23 cellular contexts compared by ENCODE assay signal in genomic region chr19:28296506-28296905, GRCh38.
DNase-seq lines count a peak whose midpoint lies in the region; ATAC-seq, FAIRE-seq and TF ChIP-seq lines count a peak whose summit lies in the region.
"Had no signal": no experiment of that assay in that cellular context is flagged by ENCODE, and none has a peak within 500 bp of the region (broad histone marks: within the 10 kb centered on the region; RNA-seq: fewer than 3 reads in every experiment).

No MANE protein-coding gene starts in this region.

- H3K4me3 ChIP-seq in AG10803 (ENCODE audit: low read length) = no peak overlapping the region
- H3K4me3 ChIP-seq in HFF-Myc (replicated peaks; ENCODE audit: low read depth, low read length) = no peak overlapping the region
- H3K4me3 ChIP-seq in astrocyte (ENCODE audit: insufficient read depth, low read depth, low read length) = no peak overlapping the region
- no peak overlapping the region for H3K4me3 ChIP-seq in right lobe of liver
- H3K4me3 ChIP-seq: coronary artery, right atrium auricular region, vagina had no signal

- H3K4me1 ChIP-seq in astrocyte (ENCODE audit: insufficient read depth, low read length) (peaks cover 5% of the 10 kb centered on the region), right lobe of liver (no peaks in the 10 kb centered on the region)
- H3K4me1 ChIP-seq: right atrium auricular region, vagina had no signal

- H3K9me3 Mint-ChIP-seq in astrocyte (ENCODE audit: unreplicated experiment) (peaks cover 3% of the 10 kb centered on the region), type B pancreatic cell (no peaks in the 10 kb centered on the region)

- H3K4me1 Mint-ChIP-seq in astrocyte (ENCODE audit: low read depth, unreplicated experiment) = peaks cover 19% of the 10 kb centered on the region
- peaks cover 19% of the 10 kb centered on the region for H3K4me1 Mint-ChIP-seq in type B pancreatic cell (ENCODE audit: unreplicated experiment)
- H3K4me1 Mint-ChIP-seq: activated naive CD4-positive, alpha-beta T cell treated with anti-CD3 and anti-CD28 coated beads, Interleukin-2, amount 50 U/mL, for 24 hours; T-cell had no signal

- FAIRE-seq in astrocyte (lab: Jason Lieb, UNC) = no peak
- FAIRE-seq: endometrium, kidney had no signal

- DNase-seq in AG10803 (ENCODE audit: low read depth) (peak; percentile 80), HFF-Myc (ENCODE audit: extremely low read depth, low read depth) (peak; percentile 45), astrocyte (ENCODE audit: low read depth) (peak; percentile 56), hepatic stellate cell (ENCODE audit: low spot score) (peak; percentile 20), SKM-1 (lab: John Stamatoyannopoulos, UW; ENCODE audit: unreplicated experiment) (no peak), type B pancreatic cell (ENCODE audit: extremely low spot score, unreplicated experiment) (no peak), right lobe of liver (no peak)
- DNase-seq in effector CD4-positive, alpha-beta T cell = no peak
- DNase-seq: ACHN; activated CD4-positive, alpha-beta T cell treated with anti-CD3 and anti-CD28 coated beads for 4 hours; DMS53; foreskin melanocyte; HCEC 1CT; kidney; NCI-H1436 treated with DMSO at 0.1 percent for 48 hours; NCI-H524; stimulated activated CD4-positive, alpha-beta T cell treated with anti-CD3 and anti-CD28 coated beads, Interleukin-15, amount 100 ng/mL, for 24 hours; T-cell had no signal

- H4K20me1 ChIP-seq in astrocyte (ENCODE audit: insufficient read depth, low read length) = no peaks in the 10 kb centered on the region

- no peak overlapping the region for H3K9ac ChIP-seq in astrocyte (ENCODE audit: low read length)

- no peak for ATAC-seq in right lobe of liver
- ATAC-seq: T-cell had no signal

- WGBS in right lobe of liver (ENCODE audit: insufficient coverage, low coverage, low lambda C conversion rate, missing lambda C conversion rate) = 53% methylated on average over 4 of the region's 4 CpGs

- no peaks in the 10 kb centered on the region for H3K36me3 ChIP-seq in astrocyte (ENCODE audit: insufficient read depth, low read length)
- no peaks in the 10 kb centered on the region for H3K36me3 ChIP-seq in right lobe of liver
- H3K36me3 ChIP-seq: right atrium auricular region, vagina had no signal

- no peak overlapping the region for H3K27ac ChIP-seq in astrocyte (ENCODE audit: low read depth, low read length)
- H3K27ac ChIP-seq in right lobe of liver = no peak overlapping the region
- H3K27ac ChIP-seq: coronary artery, right atrium auricular region, vagina had no signal

- no peak for TF ChIP-seq POLR2A in right lobe of liver (IDR thresholded peaks at IDR 0.05)

- H3K4me3 Mint-ChIP-seq in astrocyte (ENCODE audit: unreplicated experiment) (no peak overlapping the region), type B pancreatic cell (no peak overlapping the region)
- H3K4me3 Mint-ChIP-seq: activated naive CD4-positive, alpha-beta T cell treated with anti-CD3 and anti-CD28 coated beads, Interleukin-2, amount 50 U/mL, for 24 hours; T-cell had no signal

- TF ChIP-seq CTCF in AG10803 (conservative IDR thresholded peaks at IDR 0.05; ENCODE audit: low read length) = no peak
- TF ChIP-seq CTCF in HFF-Myc (IDR thresholded peaks at IDR 0.05; ENCODE audit: low read depth, low read length, missing control alignments) = no peak
- TF ChIP-seq CTCF in astrocyte (IDR thresholded peaks at IDR 0.05; ENCODE audit: insufficient read depth, low read depth, low read length) = no peak
- no peak for TF ChIP-seq CTCF in type B pancreatic cell (conservative IDR thresholded peaks at IDR 0.05)
- no peak for TF ChIP-seq CTCF in right lobe of liver (IDR thresholded peaks at IDR 0.05)

- H3K36me3 Mint-ChIP-seq in astrocyte (ENCODE audit: low read depth, unreplicated experiment) = no peaks in the 10 kb centered on the region
- H3K36me3 Mint-ChIP-seq in type B pancreatic cell = no peaks in the 10 kb centered on the region
- H3K36me3 Mint-ChIP-seq: activated naive CD4-positive, alpha-beta T cell treated with anti-CD3 and anti-CD28 coated beads, Interleukin-2, amount 50 U/mL, for 24 hours; T-cell had no signal

- no peaks in the 10 kb centered on the region for H3K9me3 ChIP-seq in astrocyte (ENCODE audit: insufficient read depth, low read depth, low read length)
- H3K9me3 ChIP-seq in right lobe of liver = no peaks in the 10 kb centered on the region
- H3K9me3 ChIP-seq: vagina had no signal

- no peak overlapping the region for H3K27ac Mint-ChIP-seq in astrocyte (ENCODE audit: unreplicated experiment)
- no peak overlapping the region for H3K27ac Mint-ChIP-seq in type B pancreatic cell
- H3K27ac Mint-ChIP-seq: activated naive CD4-positive, alpha-beta T cell treated with anti-CD3 and anti-CD28 coated beads, Interleukin-2, amount 50 U/mL, for 24 hours; T-cell had no signal

- H3K27me3 ChIP-seq in astrocyte (ENCODE audit: insufficient read depth, low read length) (no peaks in the 10 kb centered on the region), right lobe of liver (no peaks in the 10 kb centered on the region)
- H3K27me3 ChIP-seq: right atrium auricular region, vagina had no signal

- no peak overlapping the region for H3K4me2 ChIP-seq in astrocyte (ENCODE audit: low read length)

- no peak overlapping the region for H2AFZ ChIP-seq in astrocyte (ENCODE audit: low read depth, low read length)

- H3K79me2 ChIP-seq in astrocyte (ENCODE audit: insufficient read depth, low read length) = no peaks in the 10 kb centered on the region

- intact Hi-C loops in right lobe of liver (cut with DNase I) = no loop called here

- H3K27me3 Mint-ChIP-seq in astrocyte (ENCODE audit: low read depth, unreplicated experiment) (peaks cover 16% of the 10 kb centered on the region), type B pancreatic cell (peaks cover 11% of the 10 kb centered on the region)
- H3K27me3 Mint-ChIP-seq: activated naive CD4-positive, alpha-beta T cell treated with anti-CD3 and anti-CD28 coated beads, Interleukin-2, amount 50 U/mL, for 24 hours; T-cell had no signal

Comparison
In these comparisons a context has a peak if more than half of its experiments do, and no peak if none do; other contexts are left out.
1. DNase-seq: peak in AG10803 (single experiment), HFF-Myc (single experiment), astrocyte (single experiment) and hepatic stellate cell (single experiment); none in SKM-1 (single experiment), type B pancreatic cell (single experiment), right lobe of liver (0 of 3) and effector CD4-positive, alpha-beta T cell (single experiment).